Comparison of ENCODE assay signal across 14 cellular contexts in the genomic region with DNA sequence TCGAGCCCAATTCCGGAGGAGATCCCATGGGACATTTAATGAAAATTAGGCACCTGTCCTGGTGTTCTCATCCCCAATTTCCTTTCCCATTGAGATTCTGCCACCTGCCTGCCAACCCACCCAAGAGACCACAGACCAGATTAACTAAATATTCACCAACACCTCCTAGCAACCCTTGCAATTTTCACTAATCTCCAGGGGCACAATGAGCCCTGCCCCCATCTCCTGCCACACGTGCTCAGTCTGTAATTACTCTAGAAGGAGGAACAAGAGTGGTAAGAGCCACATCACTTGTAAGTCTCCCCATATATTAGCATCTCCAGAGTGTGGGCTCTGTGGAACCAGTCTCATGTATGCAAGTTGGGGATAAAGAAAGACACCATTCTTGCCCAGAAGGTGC. TPM values are rescaled to one million over a fixed set of nuclear protein-coding genes. Genes with fewer than 3 reads are reported as not detected.
A peak's percentile ranks its signal among the peaks of the same experiment; 100 is the strongest.
DNase-seq lines count a peak whose midpoint lies in the region; ATAC-seq and TF ChIP-seq lines count a peak whose summit lies in the region.
"Had no signal": no experiment of that assay in that cellular context is flagged by ENCODE, and none has a peak within 500 bp of the region (broad histone marks: within the 10 kb centered on the region; RNA-seq: fewer than 3 reads in every experiment).

No MANE protein-coding gene starts in this region.

- no peak for DNase-seq in natural killer cell
- no peak for DNase-seq in natural killer cell treated with Interleukin-12 subunit alpha and Interleukin-12 subunit beta and Interleukin-15 and Interleukin-18, amount 100 ng/mL, for 72 hours (ENCODE audit: low spot score)
- peak; percentile 24 for DNase-seq in mesenteric fat pad (ENCODE audit: low spot score)
- DNase-seq in anterior cingulate cortex (lab: John Stamatoyannopoulos, UW): no peak
- DNase-seq in transverse colon: no peak
- no peak for DNase-seq in hepatic stellate cell (ENCODE audit: low spot score)
- no peak for DNase-seq in ovary
- DNase-seq: activated CD4-positive, alpha-beta T cell treated with anti-CD3 and anti-CD28 coated beads for 1 hour; brain microvascular endothelial cell; foreskin melanocyte; MG63; spleen had no signal

- no peaks in the 10 kb centered on the region for H3K9me3 Mint-ChIP-seq in natural killer cell
- no peaks in the 10 kb centered on the region for H3K9me3 Mint-ChIP-seq in natural killer cell treated with Interleukin-12 subunit alpha and Interleukin-12 subunit beta and Interleukin-15 and Interleukin-18, amount 100 ng/mL, for 72 hours

- H3K36me3 Mint-ChIP-seq in natural killer cell: no peaks in the 10 kb centered on the region
- H3K36me3 Mint-ChIP-seq in natural killer cell treated with Interleukin-12 subunit alpha and Interleukin-12 subunit beta and Interleukin-15 and Interleukin-18, amount 100 ng/mL, for 72 hours: no peaks in the 10 kb centered on the region

- H3K27me3 ChIP-seq in transverse colon: no peaks in the 10 kb centered on the region
- no peaks in the 10 kb centered on the region for H3K27me3 ChIP-seq in ovary
- H3K27me3 ChIP-seq: brain microvascular endothelial cell, MG63, spleen, suprapubic skin had no signal

- H3K27ac Mint-ChIP-seq in natural killer cell: peak overlapping the region in 1 of 2 donors; percentile 75
- H3K27ac Mint-ChIP-seq in natural killer cell treated with Interleukin-12 subunit alpha and Interleukin-12 subunit beta and Interleukin-15 and Interleukin-18, amount 100 ng/mL, for 72 hours: no peak overlapping the region

- peaks cover 16 to 20% of the 10 kb centered on the region in 2 donors for H3K4me1 Mint-ChIP-seq in natural killer cell
- peaks cover 5 to 33% of the 10 kb centered on the region in 2 donors for H3K4me1 Mint-ChIP-seq in natural killer cell treated with Interleukin-12 subunit alpha and Interleukin-12 subunit beta and Interleukin-15 and Interleukin-18, amount 100 ng/mL, for 72 hours (ENCODE audit: low read depth in 2 of 2)

- H3K4me3 ChIP-seq in transverse colon (no peak overlapping the region), ovary (no peak overlapping the region)
- H3K4me3 ChIP-seq: MG63, spleen had no signal

- no peak for ATAC-seq in natural killer cell
- no peak for ATAC-seq in natural killer cell treated with Interleukin-12 subunit alpha and Interleukin-12 subunit beta and Interleukin-15 and Interleukin-18, amount 100 ng/mL, for 72 hours

- in situ Hi-C loops in transverse colon (cut with MboI; ENCODE audit: low pct_ligation_motif_present in 1 of 4, low pct_unique_long_range_greater_than_20kb in 1 of 4, low sequenced_read_pairs in 3 of 4): loop anchor here in 1 of 4 donors (5.0 kb wide), 1 partner anchor 41 kb away; no protein-coding TSS in a partner anchor

- peak overlapping the region; percentile 17 for H3K4me3 Mint-ChIP-seq in natural killer cell
- no peak overlapping the region for H3K4me3 Mint-ChIP-seq in natural killer cell treated with Interleukin-12 subunit alpha and Interleukin-12 subunit beta and Interleukin-15 and Interleukin-18, amount 100 ng/mL, for 72 hours

- H3K27me3 Mint-ChIP-seq in natural killer cell (ENCODE audit: low read depth in 2 of 2): no peaks in the 10 kb centered on the region
- H3K27me3 Mint-ChIP-seq in natural killer cell treated with Interleukin-12 subunit alpha and Interleukin-12 subunit beta and Interleukin-15 and Interleukin-18, amount 100 ng/mL, for 72 hours: no peaks in the 10 kb centered on the region

- peaks cover 0 to 24% (median 12%) of the 10 kb centered on the region in 4 donors for H3K36me3 ChIP-seq in transverse colon
- H3K36me3 ChIP-seq in ovary: no peaks in the 10 kb centered on the region

- TF ChIP-seq CTCF in natural killer cell (IDR thresholded peaks at IDR 0.05) (no peak), VCaP (conservative IDR thresholded peaks at IDR 0.05) (no peak), transverse colon (IDR thresholded peaks at IDR 0.05) (no peak), ovary (IDR thresholded peaks at IDR 0.05) (no peak)

- TF ChIP-seq EP300 in transverse colon (IDR thresholded peaks at IDR 0.05; ENCODE audit: low read depth): no peak
- no peak for TF ChIP-seq EP300 in ovary (IDR thresholded peaks at IDR 0.05)

- peak overlapping the region; percentile 100 for H3K27ac ChIP-seq in VCaP
- H3K27ac ChIP-seq in transverse colon: no peak overlapping the region
- H3K27ac ChIP-seq in ovary: no peak overlapping the region
- H3K27ac ChIP-seq: brain microvascular endothelial cell had no signal

- intact Hi-C loops in natural killer cell (cut with micrococcal nuclease): no loop called here
- intact Hi-C loops in transverse colon (cut with DNase I; ENCODE audit: low total_unique reads): no loop called here
- intact Hi-C loops in ovary (cut with DNase I): loop anchor here in 1 of 4 donors (2.0 kb wide), 1 partner anchor 42 kb away; no protein-coding TSS in a partner anchor

- TF ChIP-seq POLR2A in transverse colon (IDR thresholded peaks at IDR 0.05) (no peak), ovary (IDR thresholded peaks at IDR 0.05) (no peak)

- H3K9me3 ChIP-seq in transverse colon (no peaks in the 10 kb centered on the region), ovary (no peaks in the 10 kb centered on the region)
- H3K9me3 ChIP-seq: MG63, spleen, suprapubic skin had no signal

- H3K4me1 ChIP-seq in transverse colon (peaks cover 17 to 70% (median 54%) of the 10 kb centered on the region in 4 donors), ovary (ENCODE audit: insufficient read depth) (peaks cover 16% of the 10 kb centered on the region)

- WGBS in transverse colon (ENCODE audit: low coverage in 1 of 2), 2 donors: 65% methylated on average over 3 of the region's 3 CpGs; no CpG with 5 or more reads in 1 of the 2 donors
- 55 to 70% (median 60%) methylated on average over 3 of the region's 3 CpGs for WGBS in ovary, 3 donors

RNA-seq across cellular contexts. Expression of gene IL18BP, which starts 38.0 kb away (rescaled TPM):
- total RNA-seq in natural killer cell (10 to 100 TPM; 23.1 to 35.5 (median 27.2) TPM), mesenteric fat pad (13.1 TPM), transverse colon (10 to 100 TPM in 3 of 4 donors, 1 to 10 TPM in 1; 7.4 to 29.9 (median 14.5) TPM), ovary (10 to 100 TPM in 3 of 7 donors, 1 to 10 TPM in 4; 4.6 to 14.2 (median 8.8) TPM)
- total RNA-seq in natural killer cell treated with Interleukin-12 subunit alpha and Interleukin-12 subunit beta and Interleukin-15 and Interleukin-18, amount 100 ng/mL, for 72 hours: 10 to 100 TPM; 16.5 to 20.6 TPM
- 10 to 100 TPM in 1 of 2 donors, 1 to 10 TPM in 1; 8.7 to 17.1 TPM for polyA plus RNA-seq in ovary

RNA-seq across cellular contexts. Expression of gene NUMA1, which starts 43.7 kb away (rescaled TPM):
- total RNA-seq in natural killer cell: 100 to 1,000 TPM; 261 to 290 (median 262) TPM
- total RNA-seq in natural killer cell treated with Interleukin-12 subunit alpha and Interleukin-12 subunit beta and Interleukin-15 and Interleukin-18, amount 100 ng/mL, for 72 hours: 100 to 1,000 TPM; 181 to 216 TPM
- total RNA-seq in mesenteric fat pad: 100 TPM
- 100 to 1,000 TPM; 323 to 520 (median 419) TPM for total RNA-seq in transverse colon
- total RNA-seq in ovary: 100 to 1,000 TPM; 190 to 270 (median 252) TPM
- 100 to 1,000 TPM; 156 to 235 TPM for polyA plus RNA-seq in ovary

RNA-seq across cellular contexts. Expression of gene LRRC51, which starts 44.0 kb away (rescaled TPM):
- 1 to 10 TPM; 2.0 to 3.1 (median 2.5) TPM for total RNA-seq in natural killer cell
- 1 to 10 TPM; 3.5 to 7.2 TPM for total RNA-seq in natural killer cell treated with Interleukin-12 subunit alpha and Interleukin-12 subunit beta and Interleukin-15 and Interleukin-18, amount 100 ng/mL, for 72 hours
- total RNA-seq in mesenteric fat pad: 7.0 TPM
- 10 to 100 TPM in 1 of 4 donors, 1 to 10 TPM in 3; 5.1 to 77.4 (median 6.7) TPM for total RNA-seq in transverse colon
- 10 to 100 TPM in 3 of 7 donors, 1 to 10 TPM in 4; 7.2 to 21.0 (median 9.5) TPM for total RNA-seq in ovary
- 10 to 100 TPM in 1 of 2 donors, 1 to 10 TPM in 1; 9.6 to 20.9 TPM for polyA plus RNA-seq in ovary
